ENCODE assay signal across 9 cellular contexts in genomic region chr7:102933763-102934162, GRCh38. TPM values are rescaled to one million over a fixed set of nuclear protein-coding genes. Genes with fewer than 3 reads are reported as not detected.
DNase-seq lines count a peak whose midpoint lies in the region; ATAC-seq and TF ChIP-seq lines count a peak whose summit lies in the region.
"Had no signal": no experiment of that assay in that cellular context is flagged by ENCODE, and none has a peak within 500 bp of the region (broad histone marks: within the 10 kb centered on the region; RNA-seq: fewer than 3 reads in every experiment).

No MANE protein-coding gene starts in this region.

- H3K27ac Mint-ChIP-seq in nephron, result peak overlapping the region in 2 of 3 experiments; percentile 90 to 97
- H3K27ac Mint-ChIP-seq in activated T-cell treated with anti-CD3 and anti-CD28 coated beads, Interleukin-2, amount 50 U/mL, for 72 hours, result no peak overlapping the region

- peak overlapping the region; percentile 78 for H3K27ac ChIP-seq in RWPE1
- peak overlapping the region; percentile 73 to 74 for H3K27ac ChIP-seq in uterus
- H3K27ac ChIP-seq in PC-9, result no peak overlapping the region

- peaks cover 67% of the 10 kb centered on the region for H3K4me1 Mint-ChIP-seq in nephron
- no peaks in the 10 kb centered on the region for H3K4me1 Mint-ChIP-seq in activated T-cell treated with anti-CD3 and anti-CD28 coated beads, Interleukin-2, amount 50 U/mL, for 72 hours (ENCODE audit: low read depth)

- no TSS peak for BruUV-seq in PC-9 (replicated peaks; lab: Mats Ljungman, UMichigan)

- H4K20me1 ChIP-seq in PC-9 (ENCODE audit: insufficient read depth), result no peaks in the 10 kb centered on the region

- H3K4me3 Mint-ChIP-seq in nephron, result peak overlapping the region; percentile 53 to 79 (median 53)
- no peak overlapping the region for H3K4me3 Mint-ChIP-seq in activated T-cell treated with anti-CD3 and anti-CD28 coated beads, Interleukin-2, amount 50 U/mL, for 72 hours

- H3F3A ChIP-seq in PC-9 (ENCODE audit: insufficient read depth, low read depth), result no peaks in the 10 kb centered on the region

- no peak overlapping the region for H3K4me2 ChIP-seq in PC-9

- peaks cover 39% of the 10 kb centered on the region for H3K36me3 Mint-ChIP-seq in nephron (ENCODE audit: low read depth)
- H3K36me3 Mint-ChIP-seq in activated T-cell treated with anti-CD3 and anti-CD28 coated beads, Interleukin-2, amount 50 U/mL, for 72 hours (ENCODE audit: insufficient read depth in 2 of 2), result no peaks in the 10 kb centered on the region

- H3K4me3 ChIP-seq in fibroblast of pulmonary artery (replicated peaks; ENCODE audit: low read depth, low read length) (no peak overlapping the region), uterus (peak overlapping the region in 1 of 2 donors; percentile 28), PC-9 (no peak overlapping the region)

- TF ChIP-seq POLR2A in uterus (IDR thresholded peaks at IDR 0.05), result no peak

- H3K9me2 ChIP-seq in PC-9 (ENCODE audit: insufficient read depth), result no peaks in the 10 kb centered on the region

- H3K4me1 ChIP-seq in uterus, result peaks cover 0 to 5% of the 10 kb centered on the region in 2 donors
- H3K4me1 ChIP-seq in PC-9 (replicated peaks; ENCODE audit: insufficient read depth), result no peaks in the 10 kb centered on the region

- H3K9me3 Mint-ChIP-seq in nephron, result no peaks in the 10 kb centered on the region
- no peaks in the 10 kb centered on the region for H3K9me3 Mint-ChIP-seq in activated T-cell treated with anti-CD3 and anti-CD28 coated beads, Interleukin-2, amount 50 U/mL, for 72 hours

- TF ChIP-seq CTCF in RWPE1 (conservative IDR thresholded peaks at IDR 0.05; ENCODE audit: low read depth) (no peak), fibroblast of pulmonary artery (IDR thresholded peaks at IDR 0.05; ENCODE audit: low read length, missing control alignments) (no peak), nephron (IDR thresholded peaks at IDR 0.05; ENCODE audit: unreplicated experiment in 3 of 3) (no peak), uterus (IDR thresholded peaks at IDR 0.05) (no peak), PC-9 (conservative IDR thresholded peaks at IDR 0.05) (no peak)

- CTCF ChIA-PET in RWPE1 (lab: Yijun Ruan, JAX) (interaction anchor here (0.6 kb wide), 1 partner anchor 9 kb away, joined by 3 read pairs; no protein-coding TSS in a partner anchor), PC-9 (lab: Charles Lee) (interaction anchor here (0.6 kb wide), 1 partner anchor 9 kb away, joined by 3 read pairs; no protein-coding TSS in a partner anchor)

- H3K79me2 ChIP-seq in PC-9 (ENCODE audit: low read depth), result no peaks in the 10 kb centered on the region

- H3K27me3 Mint-ChIP-seq in nephron (ENCODE audit: low read depth), result no peaks in the 10 kb centered on the region
- no peaks in the 10 kb centered on the region for H3K27me3 Mint-ChIP-seq in activated T-cell treated with anti-CD3 and anti-CD28 coated beads, Interleukin-2, amount 50 U/mL, for 72 hours (ENCODE audit: low read depth)

- H2AFZ ChIP-seq in PC-9, result no peak overlapping the region

- no peaks in the 10 kb centered on the region for H3K9me3 ChIP-seq in uterus
- no peaks in the 10 kb centered on the region for H3K9me3 ChIP-seq in PC-9 (ENCODE audit: insufficient read depth, low read depth)

- no peak for ATAC-seq in activated T-cell treated with anti-CD3 and anti-CD28 coated beads, Interleukin-2, amount 50 U/mL, for 72 hours (replicated peaks in 1 of 2)
- ATAC-seq in HG03135 (IDR thresholded peaks at IDR 0.05; ENCODE audit: unreplicated experiment) (no peak), GM18867 (IDR thresholded peaks at IDR 0.05; ENCODE audit: unreplicated experiment) (no peak)

- peak; percentile 75 for DNase-seq in RWPE1 (ENCODE audit: low spot score)
- peak; percentile 99 for DNase-seq in fibroblast of pulmonary artery (ENCODE audit: low read depth)
- DNase-seq in uterus, result peak; percentile 82
- DNase-seq in activated T-cell treated with anti-CD3 and anti-CD28 coated beads, Interleukin-2, amount 50 U/mL, for 72 hours, result no peak
- DNase-seq in PC-9, result no peak
- DNase-seq: activated CD8-positive, alpha-beta memory T cell treated with anti-CD3 and anti-CD28 coated beads for 24 hours had no signal

- intact Hi-C loops in uterus (cut with DNase I; ENCODE audit: low total_unique reads) (no loop called here), PC-9 (cut with micrococcal nuclease; ENCODE audit: unreplicated experiment) (no loop called here)

- H3K27me3 ChIP-seq in uterus (no peaks in the 10 kb centered on the region), PC-9 (ENCODE audit: insufficient read depth, low read depth) (no peaks in the 10 kb centered on the region)

- POLR2A ChIA-PET in RWPE1 (lab: Yijun Ruan, JAX; ENCODE audit: low non-redundant PET), result no interaction called here
- POLR2A ChIA-PET in PC-9 (lab: Charles Lee; ENCODE audit: unreplicated experiment), result no interaction called here

- H3K36me3 ChIP-seq in uterus (no peaks in the 10 kb centered on the region), PC-9 (ENCODE audit: low read depth) (no peaks in the 10 kb centered on the region)

RNA-seq across cellular contexts. Expression of gene LRRC17, which starts 21.0 kb away (rescaled TPM):
- total RNA-seq in uterus (100 to 1,000 TPM in 1 of 4 donors, 1 to 10 TPM in 2, under 1 TPM in 1; 0.29 to 180 (median 4.9) TPM), PC-9 (2021) (not detected in 2 replicates)
- under 1 TPM in 1 of 2 donors, not detected in 1; 0.31 TPM for total RNA-seq in activated T-cell treated with anti-CD3 and anti-CD28 coated beads, Interleukin-2, amount 50 U/mL, for 72 hours

Comparison
In these comparisons a context has a peak if more than half of its experiments do, and no peak if none do; other contexts are left out.
1. DNase-seq: peak in RWPE1 (single experiment), fibroblast of pulmonary artery (single experiment) and uterus (2 of 2); none in activated T-cell treated with anti-CD3 and anti-CD28 coated beads, Interleukin-2, amount 50 U/mL, for 72 hours (0 of 2) and PC-9 (0 of 2).
2. H3K4me3 Mint-ChIP-seq: peak in nephron (3 of 3); none in activated T-cell treated with anti-CD3 and anti-CD28 coated beads, Interleukin-2, amount 50 U/mL, for 72 hours (0 of 2).